In the genomic region with DNA sequence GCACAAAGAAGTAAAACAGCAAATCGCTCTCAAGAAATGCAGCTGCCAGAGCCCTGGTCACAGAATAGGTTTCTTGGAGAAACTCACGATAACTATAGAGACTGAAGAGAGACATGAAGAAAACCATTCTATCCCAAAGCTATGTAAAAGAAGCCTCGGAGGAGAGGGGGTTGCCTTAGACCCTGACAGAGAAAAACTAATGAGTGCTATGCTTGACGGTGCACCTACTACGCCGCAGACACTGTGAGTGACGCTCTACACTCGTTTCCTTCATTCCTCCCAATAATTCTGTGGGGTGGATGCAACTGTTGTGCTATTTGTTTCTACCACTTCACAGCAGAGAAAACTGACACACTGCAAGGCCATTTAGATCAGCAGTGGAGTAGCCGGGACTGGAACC, we compare ENCODE assay signal across 12 cellular contexts.
DNase-seq lines count a peak whose midpoint lies in the region; ATAC-seq and TF ChIP-seq lines count a peak whose summit lies in the region.
"Had no signal": no experiment of that assay in that cellular context is flagged by ENCODE, and none has a peak within 500 bp of the region (broad histone marks: within the 10 kb centered on the region; RNA-seq: fewer than 3 reads in every experiment).

No MANE protein-coding gene starts in this region.

- TF ChIP-seq CTCF in heart right ventricle (IDR thresholded peaks at IDR 0.05) (no peak), upper lobe of left lung (IDR thresholded peaks at IDR 0.05) (no peak)

- no peak overlapping the region for H3K4me3 ChIP-seq in heart right ventricle
- no peak overlapping the region for H3K4me3 ChIP-seq in upper lobe of left lung
- H3K4me3 ChIP-seq in MG63: no peak overlapping the region

- no peak for TF ChIP-seq EP300 in upper lobe of left lung (IDR thresholded peaks at IDR 0.05)

- H3K27me3 Mint-ChIP-seq in memory B cell: no peaks in the 10 kb centered on the region

- DNase-seq in heart right ventricle (no peak), left cardiac atrium (no peak), memory B cell (ENCODE audit: low spot score in 2 of 2) (no peak), upper lobe of left lung (no peak), HuH-7.5 (ENCODE audit: low spot score) (no peak), glomerular visceral epithelial cell (ENCODE audit: extremely low spot score) (no peak), MG63 (no peak)
- no peak for DNase-seq in activated naive CD4-positive, alpha-beta T cell treated with anti-CD3 and anti-CD28 coated beads, Interleukin-2, amount 50 U/mL, for 72 hours (ENCODE audit: low spot score in 2 of 2)
- DNase-seq: NCI-H2029 treated with DMSO at 0.1 percent for 48 hours, SW 1271 had no signal

- no peak overlapping the region for H3K4me3 Mint-ChIP-seq in memory B cell
- H3K4me3 Mint-ChIP-seq: brain had no signal

- no peak for ATAC-seq in heart right ventricle
- ATAC-seq in left cardiac atrium: no peak
- peak in 1 of 2 donors; percentile 9 for ATAC-seq in activated naive CD4-positive, alpha-beta T cell treated with anti-CD3 and anti-CD28 coated beads, Interleukin-2, amount 50 U/mL, for 72 hours
- no peak for ATAC-seq in memory B cell (ENCODE audit: low read depth)
- no peak for ATAC-seq in upper lobe of left lung (ENCODE audit: low FRiP score in 2 of 2)

- H3K4me1 Mint-ChIP-seq in memory B cell: peaks cover 61% of the 10 kb centered on the region

- H3K9me3 Mint-ChIP-seq in activated naive CD4-positive, alpha-beta T cell treated with anti-CD3 and anti-CD28 coated beads, Interleukin-2, amount 50 U/mL, for 72 hours: no peaks in the 10 kb centered on the region
- no peaks in the 10 kb centered on the region for H3K9me3 Mint-ChIP-seq in memory B cell
- H3K9me3 Mint-ChIP-seq: brain had no signal

- peaks cover 21 to 84% (median 78%) of the 10 kb centered on the region in 9 donors for H3K4me1 ChIP-seq in heart right ventricle
- H3K4me1 ChIP-seq in upper lobe of left lung: peaks cover 49 to 64% (median 55%) of the 10 kb centered on the region in 4 donors

- H3K36me3 ChIP-seq in heart right ventricle (peaks cover 0 to 96% (median 16%) of the 10 kb centered on the region in 9 donors), upper lobe of left lung (peaks cover 0 to 48% (median 15%) of the 10 kb centered on the region in 4 donors), MG63 (peaks cover 86% of the 10 kb centered on the region)

- H3K27me3 ChIP-seq in heart right ventricle (no peaks in the 10 kb centered on the region), upper lobe of left lung (no peaks in the 10 kb centered on the region), MG63 (no peaks in the 10 kb centered on the region)

- H3K27ac Mint-ChIP-seq in activated naive CD4-positive, alpha-beta T cell treated with anti-CD3 and anti-CD28 coated beads, Interleukin-2, amount 50 U/mL, for 72 hours: peak overlapping the region; percentile 97 to 99
- H3K27ac Mint-ChIP-seq in memory B cell: peak overlapping the region; percentile 89
- H3K27ac Mint-ChIP-seq: brain had no signal

- intact Hi-C loops in heart right ventricle (cut with DNase I): loop anchor here in 6 of 10 donors (5.0 to 10.0 kb wide), 9 partner anchors 42 to 171 kb away; no protein-coding TSS in a partner anchor
- intact Hi-C loops in left cardiac atrium (cut with DNase I): loop anchor here in 1 of 2 donors (5.0 kb wide), 2 partner anchors 42 to 57 kb away; no protein-coding TSS in a partner anchor

- H3K27ac ChIP-seq in heart right ventricle (peak overlapping the region in 9 of 10 donors; percentile 54 to 84 (median 75)), upper lobe of left lung (peak overlapping the region; percentile 47 to 83 (median 68))
- H3K27ac ChIP-seq: KMS-11 had no signal

- peaks cover 79 to 94% of the 10 kb centered on the region in 2 donors for H3K36me3 Mint-ChIP-seq in activated naive CD4-positive, alpha-beta T cell treated with anti-CD3 and anti-CD28 coated beads, Interleukin-2, amount 50 U/mL, for 72 hours
- H3K36me3 Mint-ChIP-seq in memory B cell: peaks cover 57% of the 10 kb centered on the region
- H3K36me3 Mint-ChIP-seq: brain had no signal

- whole genome bisulfite sequencing in heart right ventricle, 2 donors: 76 to 80% methylated on average over 9 of the region's 9 CpGs
- 80 to 83% methylated on average over 9 of the region's 9 CpGs for WGBS in upper lobe of left lung, 2 donors

- H3K9me3 ChIP-seq in heart right ventricle: no peaks in the 10 kb centered on the region
- H3K9me3 ChIP-seq in upper lobe of left lung: no peaks in the 10 kb centered on the region
- H3K9me3 ChIP-seq in MG63: no peaks in the 10 kb centered on the region

- no peak for TF ChIP-seq POLR2A in upper lobe of left lung (IDR thresholded peaks at IDR 0.05)
